In the genomic region with DNA sequence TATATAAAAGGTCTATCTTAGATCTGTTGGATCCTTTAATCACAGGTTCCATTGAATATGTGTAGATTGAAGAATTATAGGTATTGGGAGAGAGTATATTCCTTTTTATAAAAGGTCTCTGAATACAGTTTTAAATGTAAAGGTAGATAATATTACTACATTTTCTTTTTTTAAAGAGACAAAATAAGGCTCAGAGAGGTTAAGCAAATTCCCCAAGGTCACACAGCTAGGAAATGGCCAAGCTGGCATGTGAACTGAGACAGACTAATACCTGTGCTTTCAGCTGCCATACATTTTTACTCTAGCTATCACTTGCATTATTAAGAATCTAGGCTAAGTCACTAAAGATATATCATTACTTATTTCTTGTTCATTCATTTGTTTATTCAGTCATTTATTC, we compare ENCODE assay signal across 37 cellular contexts.
DNase-seq lines count a peak whose midpoint lies in the region; ATAC-seq, FAIRE-seq and TF ChIP-seq lines count a peak whose summit lies in the region.
"Had no signal": no experiment of that assay in that cellular context is flagged by ENCODE, and none has a peak within 500 bp of the region (broad histone marks: within the 10 kb centered on the region; RNA-seq: fewer than 3 reads in every experiment).

No MANE protein-coding gene starts in this region.

- H3K27me3 Mint-ChIP-seq in activated T-helper 2 cell treated with anti-CD3 and anti-CD28 coated beads, Interferon-gamma antibody, Interleukin-2, Interleukin-4, amounts not matched to agents 10 μg/mL and 5 μg/mL and 100 μg/mL, durations not matched to agents 14 hours and 24 hours and 36 hours (ENCODE audit: low read depth), result no peaks in the 10 kb centered on the region
- H3K27me3 Mint-ChIP-seq: B cell; CD4-positive, alpha-beta memory T cell; CD4-positive, alpha-beta T cell; CD4-positive, CD25-positive, alpha-beta regulatory T cell; CD8-positive, alpha-beta memory T cell had no signal

- TF ChIP-seq CTCF in HepG2 (CRISPR knock-in tag; IDR thresholded peaks at IDR 0.05) (no peak), right lobe of liver (IDR thresholded peaks at IDR 0.05) (no peak), HEK293 (tag by site-specific recombination; IDR thresholded peaks at IDR 0.05) (no peak), K562 (IDR thresholded peaks at IDR 0.05 in 2 of 3, conservative IDR thresholded peaks at IDR 0.05 in 1 of 3; ENCODE audit: insufficient read depth in 2 of 3, low read depth in 1 of 3, low read length in 3 of 3) (no peak), foreskin keratinocyte (conservative IDR thresholded peaks at IDR 0.05) (no peak)

- H4K20me1 ChIP-seq in HepG2 (ENCODE audit: insufficient read depth, low read length), result no peaks in the 10 kb centered on the region
- H4K20me1 ChIP-seq in K562 (replicated peaks; ENCODE audit: control insufficient read depth, insufficient read depth, low read length), result no peaks in the 10 kb centered on the region
- H4K20me1 ChIP-seq: BLaER1; BLaER1 treated with 17β-estradiol and CSF1 and Interleukin-3, amounts not matched to agents 10 nM and 100 nM had no signal

- H3K27ac Mint-ChIP-seq in activated T-helper 2 cell treated with anti-CD3 and anti-CD28 coated beads, Interferon-gamma antibody, Interleukin-2, Interleukin-4, amounts not matched to agents 10 μg/mL and 5 μg/mL and 100 μg/mL, durations not matched to agents 14 hours and 24 hours and 36 hours, result no peak overlapping the region
- H3K27ac Mint-ChIP-seq: B cell; CD14-positive monocyte; CD4-positive, alpha-beta T cell; CD4-positive, CD25-positive, alpha-beta regulatory T cell; CD8-positive, alpha-beta T cell had no signal

- no peaks in the 10 kb centered on the region for H3K4me1 Mint-ChIP-seq in activated T-helper 2 cell treated with anti-CD3 and anti-CD28 coated beads, Interferon-gamma antibody, Interleukin-2, Interleukin-4, amounts not matched to agents 10 μg/mL and 5 μg/mL and 100 μg/mL, durations not matched to agents 14 hours and 24 hours and 36 hours (ENCODE audit: low read depth)
- H3K4me1 Mint-ChIP-seq: B cell; CD14-positive monocyte; CD4-positive, alpha-beta memory T cell; CD4-positive, CD25-positive, alpha-beta regulatory T cell; CD8-positive, alpha-beta memory T cell had no signal

- BruUV-seq in HepG2 (replicated peaks; lab: Mats Ljungman, UMichigan), result no TSS peak
- no TSS peak for BruUV-seq in K562 (replicated peaks; lab: Mats Ljungman, UMichigan)

- no peaks in the 10 kb centered on the region for H3K9me3 Mint-ChIP-seq in activated T-helper 2 cell treated with anti-CD3 and anti-CD28 coated beads, Interferon-gamma antibody, Interleukin-2, Interleukin-4, amounts not matched to agents 10 μg/mL and 5 μg/mL and 100 μg/mL, durations not matched to agents 14 hours and 24 hours and 36 hours
- H3K9me3 Mint-ChIP-seq: CD4-positive, alpha-beta memory T cell; CD4-positive, alpha-beta T cell; CD4-positive, CD25-positive, alpha-beta regulatory T cell; CD8-positive, alpha-beta memory T cell; CD8-positive, alpha-beta T cell had no signal

- POLR2A ChIA-PET in HepG2 (lab: Yijun Ruan, JAX), result no interaction called here
- POLR2A ChIA-PET in HEK293 (lab: Yijun Ruan, JAX), result no interaction called here
- POLR2A ChIA-PET in K562 (lab: Yijun Ruan, JAX), result no interaction called here

- H3K36me3 ChIP-seq in HepG2 (replicated peaks in 1 of 2; ENCODE audit: control insufficient read depth in 1 of 2, insufficient read depth in 2 of 2, low read length in 2 of 2), result peaks cover 0 to 18% of the 10 kb centered on the region in 2 experiments; a peak in 2 of 5 replicates
- no peaks in the 10 kb centered on the region for H3K36me3 ChIP-seq in right lobe of liver
- H3K36me3 ChIP-seq in HEK293 (ENCODE audit: control insufficient read depth in 2 of 2, insufficient read depth in 1 of 2, low read length in 2 of 2), result no peaks in the 10 kb centered on the region
- H3K36me3 ChIP-seq in K562 (ENCODE audit: control insufficient read depth, insufficient read depth, low read length), result no peaks in the 10 kb centered on the region
- H3K36me3 ChIP-seq: BE2C, BLaER1 had no signal

- intact Hi-C loops in HepG2 (cut with micrococcal nuclease; ENCODE audit: unreplicated experiment) (no loop called here), right lobe of liver (cut with DNase I) (no loop called here), K562 (cut with micrococcal nuclease) (no loop called here)
- intact Hi-C loops in activated T-helper 2 cell treated with anti-CD3 and anti-CD28 coated beads, Interferon-gamma antibody, Interleukin-2, Interleukin-4, amounts not matched to agents 10 μg/mL and 5 μg/mL and 100 μg/mL, durations not matched to agents 14 hours and 24 hours and 36 hours (cut with micrococcal nuclease), result no loop called here

- no peak for TF ChIP-seq RAD21 in HepG2 (CRISPR knock-in tag; IDR thresholded peaks at IDR 0.05)
- TF ChIP-seq RAD21 in K562 (CRISPR knock-in tag; conservative IDR thresholded peaks at IDR 0.05 in 1 of 2, IDR thresholded peaks at IDR 0.05 in 1 of 2), result no peak

- TF ChIP-seq EP300 in HepG2 (IDR thresholded peaks at IDR 0.05; ENCODE audit: low read depth in 2 of 2, low read length in 2 of 2) (no peak), HepG2 (CRISPR knock-in tag; IDR thresholded peaks at IDR 0.05; ENCODE audit: borderline replicate concordance) (no peak), K562 (IDR thresholded peaks at IDR 0.05; ENCODE audit: low read length) (no peak)

- H3K4me3 ChIP-seq in HepG2 (replicated peaks in 1 of 3; ENCODE audit: insufficient read depth in 1 of 3, low read depth in 2 of 3, low read length in 3 of 3) (no peak overlapping the region), right lobe of liver (no peak overlapping the region), HEK293 (ENCODE audit: low read depth, low read length) (no peak overlapping the region), K562 (no peak overlapping the region)
- H3K4me3 ChIP-seq: A549; BLaER1; BLaER1 treated with 17β-estradiol and CSF1 and Interleukin-3, amounts not matched to agents 10 nM and 100 nM had no signal

- H3K4me2 ChIP-seq in HepG2 (ENCODE audit: low read depth, low read length), result no peak overlapping the region
- H3K4me2 ChIP-seq in K562 (ENCODE audit: insufficient read depth, low read length), result no peak overlapping the region
- H3K4me2 ChIP-seq: A549; BLaER1; BLaER1 treated with 17β-estradiol and CSF1 and Interleukin-3, amounts not matched to agents 10 nM and 100 nM had no signal

- H3K27me3 ChIP-seq in HepG2 (ENCODE audit: control insufficient read depth in 1 of 2, insufficient read depth in 2 of 2, low read length in 2 of 2) (no peaks in the 10 kb centered on the region), right lobe of liver (no peaks in the 10 kb centered on the region), K562 (ENCODE audit: control insufficient read depth in 2 of 2, insufficient read depth in 2 of 2, low read length in 2 of 2) (no peaks in the 10 kb centered on the region), foreskin keratinocyte (no peaks in the 10 kb centered on the region)
- H3K27me3 ChIP-seq: BE2C; BLaER1; BLaER1 treated with 17β-estradiol and CSF1 and Interleukin-3, amounts not matched to agents 10 nM and 100 nM had no signal

- no peaks in the 10 kb centered on the region for H3K79me2 ChIP-seq in HepG2 (ENCODE audit: insufficient read depth, low read length)
- H3K79me2 ChIP-seq in K562 (ENCODE audit: control insufficient read depth, insufficient read depth, low read length), result no peaks in the 10 kb centered on the region

- ATAC-seq in HepG2 (no peak), right lobe of liver (no peak), K562 (no peak), foreskin keratinocyte (no peak)
- ATAC-seq: A549; CD8-positive, alpha-beta T cell had no signal

- no peak overlapping the region for H3K4me3 Mint-ChIP-seq in activated T-helper 2 cell treated with anti-CD3 and anti-CD28 coated beads, Interferon-gamma antibody, Interleukin-2, Interleukin-4, amounts not matched to agents 10 μg/mL and 5 μg/mL and 100 μg/mL, durations not matched to agents 14 hours and 24 hours and 36 hours (ENCODE audit: low read depth)
- H3K4me3 Mint-ChIP-seq: B cell; CD14-positive monocyte; CD4-positive, alpha-beta memory T cell; CD4-positive, alpha-beta T cell; CD4-positive, CD25-positive, alpha-beta regulatory T cell; CD8-positive, alpha-beta memory T cell; CD8-positive, alpha-beta T cell had no signal

- no peaks in the 10 kb centered on the region for H3K36me3 Mint-ChIP-seq in activated T-helper 2 cell treated with anti-CD3 and anti-CD28 coated beads, Interferon-gamma antibody, Interleukin-2, Interleukin-4, amounts not matched to agents 10 μg/mL and 5 μg/mL and 100 μg/mL, durations not matched to agents 14 hours and 24 hours and 36 hours (ENCODE audit: low read depth)

- H3K9ac ChIP-seq in HepG2 (ENCODE audit: insufficient read depth, low read depth, low read length) (no peak overlapping the region), K562 (ENCODE audit: insufficient read depth in 1 of 2, low read depth in 2 of 2, low read length in 2 of 2) (no peak overlapping the region)
- H3K9ac ChIP-seq: BLaER1; BLaER1 treated with 17β-estradiol and CSF1 and Interleukin-3, amounts not matched to agents 10 nM and 100 nM had no signal

- DNase-seq in HepG2 (ENCODE audit: low spot score) (no peak), right lobe of liver (no peak), K562 (ENCODE audit: extremely low read depth in 1 of 4, low spot score in 3 of 4) (no peak), foreskin keratinocyte (no peak), T-helper 9 cell (no peak)
- no peak for DNase-seq in activated CD4-positive, alpha-beta T cell treated with anti-CD3 and anti-CD28 coated beads, Interleukin-2, amount 50 U/mL, for 4 hours
- DNase-seq in activated T-helper 2 cell treated with anti-CD3 and anti-CD28 coated beads, Interferon-gamma antibody, Interleukin-2, Interleukin-4, amounts not matched to agents 10 μg/mL and 5 μg/mL and 100 μg/mL, durations not matched to agents 14 hours and 24 hours and 36 hours (ENCODE audit: low spot score), result no peak
- DNase-seq: 8988T; ACHN; AML-193; BE2C; C1 segment of cervical spinal cord; Caco-2; Calu3; CD4-positive, alpha-beta memory T cell; CD4-positive, alpha-beta T cell; CD4-positive, CD25-positive, alpha-beta regulatory T cell; CD8-positive, alpha-beta memory T cell; CD8-positive, alpha-beta T cell; COR-L47; DMS 273 treated with DMSO at 0.1 percent for 48 hours; DMS153; DMS53; DMS79; DMS79 treated with DMSO at 0.1 percent for 48 hours; DND-41; EL had no signal

- TF ChIP-seq POLR2A in HepG2 (IDR thresholded peaks at IDR 0.05; ENCODE audit: insufficient read depth in 1 of 2, low read depth in 2 of 2, low read length in 2 of 2) (no peak), right lobe of liver (IDR thresholded peaks at IDR 0.05) (no peak), K562 (conservative IDR thresholded peaks at IDR 0.05) (no peak)

- H2AFZ ChIP-seq in HepG2 (ENCODE audit: low read length) (no peak overlapping the region), K562 (ENCODE audit: low read depth, low read length) (no peak overlapping the region)

- H3K9me3 ChIP-seq in HepG2 (ENCODE audit: low read length), result no peaks in the 10 kb centered on the region
- no peaks in the 10 kb centered on the region for H3K9me3 ChIP-seq in right lobe of liver
- no peaks in the 10 kb centered on the region for H3K9me3 ChIP-seq in HEK293 (ENCODE audit: control insufficient read depth, insufficient read depth, low read depth, low read length)
- H3K9me3 ChIP-seq in K562 (replicated peaks; ENCODE audit: control insufficient read depth, insufficient read depth, low read depth, low read length), result no peaks in the 10 kb centered on the region
- H3K9me3 ChIP-seq: A549; BE2C; BLaER1; BLaER1 treated with 17β-estradiol and CSF1 and Interleukin-3, amounts not matched to agents 10 nM and 100 nM; Caco-2 had no signal

- no peaks in the 10 kb centered on the region for H3K9me1 ChIP-seq in K562 (ENCODE audit: control insufficient read depth, insufficient read depth, low read length)

- H3K27ac ChIP-seq in HepG2 (ENCODE audit: extremely low read length, insufficient read depth, low read length) (no peak overlapping the region), right lobe of liver (no peak overlapping the region), HEK293 (ENCODE audit: extremely low read depth, low read depth, low read length) (no peak overlapping the region), K562 (ENCODE audit: extremely low read depth, low read depth, low read length) (no peak overlapping the region), foreskin keratinocyte (peak overlapping the region; percentile 79)
- H3K27ac ChIP-seq: 22Rv1; BLaER1; BLaER1 treated with 17β-estradiol and CSF1 and Interleukin-3, amounts not matched to agents 10 nM and 100 nM; C4-2B had no signal

- CTCF ChIA-PET in HepG2 (lab: Yijun Ruan, JAX; ENCODE audit: low intra/inter-chr PET ratio, low total read pairs), result no interaction called here
- CTCF ChIA-PET in HEK293 (lab: Yijun Ruan, JAX), result no interaction called here
- CTCF ChIA-PET in K562 (lab: Yijun Ruan, JAX; ENCODE audit: low intra/inter-chr PET ratio), result no interaction called here

- in situ Hi-C loops in HepG2 (cut with HindIII; ENCODE audit: extremely low pct_ligation_motif_present, low pct_unique_long_range_greater_than_20kb) (no loop called here), K562 (cut with MboI) (no loop called here)

- no peak for FAIRE-seq in HepG2 (lab: Jason Lieb, UNC)
- FAIRE-seq in K562 (lab: Jason Lieb, UNC), result no peak
- FAIRE-seq: A204.1, D721Med had no signal

- H3K4me1 ChIP-seq in HepG2 (ENCODE audit: insufficient read depth, low read length) (no peaks in the 10 kb centered on the region), right lobe of liver (no peaks in the 10 kb centered on the region), HEK293 (ENCODE audit: control insufficient read depth, insufficient read depth, low read length) (no peaks in the 10 kb centered on the region), K562 (replicated peaks in 1 of 2; ENCODE audit: control insufficient read depth in 2 of 2, insufficient read depth in 2 of 2, low read length in 2 of 2) (no peaks in the 10 kb centered on the region; a peak in 1 of 5 replicates), foreskin keratinocyte (peaks cover under 1% of the 10 kb centered on the region)
- H3K4me1 ChIP-seq: BE2C, BLaER1, Caco-2 had no signal

Comparison
In these comparisons a context has a peak if more than half of its experiments do, and no peak if none do; other contexts are left out.
1. Of the 241 proteins assayed by ChIP-seq in both HepG2 and K562: peak only in HepG2: none; only in K562: ZFP36; in both: none; in neither: 240.